Comparison of ENCODE assay signal across 9 cellular contexts in the genomic region with DNA sequence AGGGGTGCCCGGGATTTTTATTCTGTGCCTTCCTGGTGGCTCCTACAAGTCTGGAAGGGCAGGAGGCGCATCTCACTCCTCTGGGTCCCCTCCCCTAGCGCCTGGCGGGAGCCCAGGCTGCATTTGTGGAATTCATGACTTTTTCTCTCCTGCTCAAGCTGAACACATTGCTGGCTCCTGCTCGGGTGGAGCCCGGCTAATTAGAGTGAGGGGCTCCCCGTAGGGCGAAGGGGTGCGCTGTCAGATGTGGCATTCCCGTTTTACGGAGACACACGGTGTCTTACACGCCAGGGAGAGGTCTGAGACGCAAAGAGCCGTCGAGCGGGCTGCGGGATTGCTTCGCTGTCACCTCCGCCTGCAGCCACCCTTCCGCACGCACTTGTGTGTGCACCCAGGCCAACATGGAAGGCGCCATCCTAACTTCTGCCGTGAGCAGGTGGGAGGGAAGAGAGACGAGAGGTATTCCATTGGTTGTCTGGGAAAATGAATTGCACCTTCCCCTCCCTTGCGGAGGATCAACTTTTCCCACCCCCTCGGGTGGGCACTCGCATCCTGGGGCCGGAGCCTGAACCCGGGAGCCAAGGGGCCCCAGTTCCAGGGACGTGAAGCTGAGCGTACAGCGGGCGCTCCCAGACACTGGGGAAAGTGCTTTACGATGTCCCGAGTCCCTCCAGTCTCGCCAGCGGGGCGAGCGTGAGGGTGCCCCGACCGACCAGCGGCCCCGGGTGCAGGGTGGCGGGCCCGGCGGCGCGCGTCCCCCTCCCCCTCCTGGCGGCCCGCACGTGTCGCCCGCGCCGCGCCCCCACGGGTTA. TPM values are rescaled to one million over a fixed set of nuclear protein-coding genes. Genes with fewer than 3 reads are reported as not detected.
DNase-seq lines count a peak whose midpoint lies in the region; ATAC-seq and TF ChIP-seq lines count a peak whose summit lies in the region.
"Had no signal": no experiment of that assay in that cellular context is flagged by ENCODE, and none has a peak within 500 bp of the region (broad histone marks: within the 10 kb centered on the region; RNA-seq: fewer than 3 reads in every experiment).

No MANE protein-coding gene starts in this region.

- no peaks in the 10 kb centered on the region for H3K36me3 Mint-ChIP-seq in neural crest cell (ENCODE audit: low read depth)

- DNase-seq in ELF-1 (ENCODE audit: low read depth, low spot score) (peak; percentile 23), HL-60 (ENCODE audit: low read depth in 1 of 2, low spot score in 1 of 2) (no peak), body of pancreas (no peak), neural crest cell (ENCODE audit: low read depth, low spot score) (no peak), ascending aorta (ENCODE audit: low spot score in 2 of 2) (no peak), amygdala (lab: John Stamatoyannopoulos, UW) (no peak)
- DNase-seq: NCI-H510A had no signal

- H3K9me3 Mint-ChIP-seq in neural crest cell, result no peaks in the 10 kb centered on the region

- H3K4me1 ChIP-seq in body of pancreas (peaks cover 11% of the 10 kb centered on the region), ascending aorta (no peaks in the 10 kb centered on the region)

- H3K27ac ChIP-seq in HL-60 (replicated peaks) (no peak overlapping the region), body of pancreas (no peak overlapping the region), ascending aorta (no peak overlapping the region)

- ATAC-seq in body of pancreas (peak; percentile 19), HG02970 (IDR thresholded peaks at IDR 0.05; ENCODE audit: low FRiP score, unreplicated experiment) (no peak), GM19395 (IDR thresholded peaks at IDR 0.05; ENCODE audit: unreplicated experiment) (no peak)

- H3K9me3 ChIP-seq in body of pancreas (no peaks in the 10 kb centered on the region), ascending aorta (no peaks in the 10 kb centered on the region)

- WGBS in body of pancreas, 2 donors, result 17 to 36% methylated on average over 26 to 43 of the region's 59 CpGs

- TF ChIP-seq CTCF in HL-60 (IDR thresholded peaks at IDR 0.05; ENCODE audit: insufficient read depth, low read length), result no peak
- no peak for TF ChIP-seq CTCF in body of pancreas (IDR thresholded peaks at IDR 0.05)
- no peak for TF ChIP-seq CTCF in neural crest cell (conservative IDR thresholded peaks at IDR 0.05)
- no peak for TF ChIP-seq CTCF in ascending aorta (IDR thresholded peaks at IDR 0.05)

- peaks cover 80% of the 10 kb centered on the region for H3K27me3 Mint-ChIP-seq in neural crest cell (ENCODE audit: low read depth)

- peak overlapping the region; percentile 84 for H3K4me3 Mint-ChIP-seq in neural crest cell

- H3K27me3 ChIP-seq in HL-60 (ENCODE audit: insufficient read depth, poor library complexity, severe bottlenecking), result no peaks in the 10 kb centered on the region
- H3K27me3 ChIP-seq in body of pancreas, result peaks cover 0 to 18% of the 10 kb centered on the region in 2 donors
- no peaks in the 10 kb centered on the region for H3K27me3 ChIP-seq in ascending aorta

- H3K4me3 ChIP-seq in HL-60 (replicated peaks; ENCODE audit: insufficient read depth, low read length) (peak overlapping the region; percentile 19), body of pancreas (no peak overlapping the region), ascending aorta (peak overlapping the region in 1 of 2 donors; percentile 45)

- no peak for TF ChIP-seq POLR2A in body of pancreas (IDR thresholded peaks at IDR 0.05)

- no peak overlapping the region for H3K27ac Mint-ChIP-seq in neural crest cell (ENCODE audit: unreplicated experiment)

- H3K36me3 ChIP-seq in body of pancreas (replicated peaks in 1 of 2; ENCODE audit: insufficient read depth in 1 of 2, low read depth in 2 of 2) (no peaks in the 10 kb centered on the region), ascending aorta (no peaks in the 10 kb centered on the region)

- intact Hi-C loops in body of pancreas (cut with DNase I), result no loop called here
- intact Hi-C loops in ascending aorta (cut with DNase I), result no loop called here

- H3K4me1 Mint-ChIP-seq in neural crest cell, result peaks cover 22% of the 10 kb centered on the region

RNA-seq across cellular contexts. Expression of gene IKZF1, which starts 1.2 kb away (rescaled TPM):
- total RNA-seq in body of pancreas (10 to 100 TPM in 1 of 2 donors, 1 to 10 TPM in 1; 3.9 to 16.5 TPM), neural crest cell (5.9 and 8.5 TPM in 2 replicates), ascending aorta (3.6 TPM)
